In genomic region chr5:15385037-15385436, GRCh38 we compare ENCODE assay signal across 9 cellular contexts.
"Had no signal": no experiment of that assay in that cellular context is flagged by ENCODE, and none has a peak within 500 bp of the region (broad histone marks: within the 10 kb centered on the region; RNA-seq: fewer than 3 reads in every experiment).

No MANE protein-coding gene starts in this region.

- H3K27ac Mint-ChIP-seq: HFFc6, IgD-negative memory B cell had no signal

- H3K36me3 ChIP-seq: HAP-1 had no signal

- H3K4me1 ChIP-seq: HAP-1 had no signal

- H3K9me3 ChIP-seq: HAP-1 had no signal

- H3K4me3 ChIP-seq: GM23248, HAP-1 had no signal

- DNase-seq: GM23248, H7, HFFc6, KBM-7 had no signal

- H3K27me3 Mint-ChIP-seq: IgD-negative memory B cell had no signal

- H3K9me3 Mint-ChIP-seq: HFFc6 had no signal

- H3K9ac ChIP-seq: GM23248 had no signal

- ATAC-seq: HCT116 had no signal

- H3K27ac ChIP-seq: GM23248, HL-60 had no signal

- FAIRE-seq: H1 had no signal

- H3K4me3 Mint-ChIP-seq: HFFc6, IgD-negative memory B cell had no signal

- H2AFZ ChIP-seq: GM23248 had no signal
